ENCODE assay signal across 1 cellular context in the genomic region with DNA sequence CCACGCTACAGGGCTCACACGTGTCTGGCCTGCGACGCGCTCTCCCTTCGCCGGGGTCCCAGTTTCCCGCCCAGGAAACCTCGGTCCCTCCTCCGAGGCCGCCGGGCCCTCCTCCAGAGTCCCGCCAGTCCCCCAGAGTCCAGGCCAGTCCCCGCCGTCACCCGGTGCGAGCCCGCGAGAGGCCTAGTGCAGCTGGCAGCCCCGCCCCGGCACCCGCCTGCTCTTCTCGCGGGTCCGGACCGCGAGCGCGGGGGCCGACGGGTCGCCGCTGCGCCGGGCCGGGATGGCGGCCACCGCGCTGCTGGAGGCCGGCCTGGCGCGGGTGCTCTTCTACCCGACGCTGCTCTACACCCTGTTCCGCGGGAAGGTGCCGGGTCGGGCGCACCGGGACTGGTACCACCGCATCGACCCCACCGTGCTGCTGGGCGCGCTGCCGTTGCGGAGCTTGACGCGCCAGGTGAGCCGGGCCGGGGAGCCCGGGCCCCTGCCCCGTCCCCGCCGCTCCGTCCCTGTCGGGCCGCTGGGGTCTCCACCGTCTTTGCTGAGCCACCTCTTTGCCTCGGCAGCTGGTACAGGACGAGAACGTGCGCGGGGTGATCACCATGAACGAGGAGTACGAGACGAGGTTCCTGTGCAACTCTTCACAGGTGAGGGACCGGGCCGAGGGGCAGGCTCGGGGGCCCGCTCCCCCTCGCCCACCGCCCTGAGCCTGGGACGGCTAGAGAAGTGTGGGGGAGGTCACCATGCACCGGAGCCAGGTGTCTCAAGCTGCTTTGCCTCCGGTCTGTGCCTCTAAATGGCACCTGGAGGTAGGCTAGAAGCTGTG.
TF ChIP-seq lines count a peak whose summit lies in the region.

A gene with protein sequence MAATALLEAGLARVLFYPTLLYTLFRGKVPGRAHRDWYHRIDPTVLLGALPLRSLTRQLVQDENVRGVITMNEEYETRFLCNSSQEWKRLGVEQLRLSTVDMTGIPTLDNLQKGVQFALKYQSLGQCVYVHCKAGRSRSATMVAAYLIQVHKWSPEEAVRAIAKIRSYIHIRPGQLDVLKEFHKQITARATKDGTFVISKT (plus strand): TSS at position 260 of the 826 bp plus-strand sequence. CDS start 24 bp downstream, at position 284.

TF ChIP-seq in WTC11, 78 proteins besides CTCF, POLR2A, EP300 and RAD21 (continued from another document and continues in another):
- TF ChIP-seq, protein P1, sequence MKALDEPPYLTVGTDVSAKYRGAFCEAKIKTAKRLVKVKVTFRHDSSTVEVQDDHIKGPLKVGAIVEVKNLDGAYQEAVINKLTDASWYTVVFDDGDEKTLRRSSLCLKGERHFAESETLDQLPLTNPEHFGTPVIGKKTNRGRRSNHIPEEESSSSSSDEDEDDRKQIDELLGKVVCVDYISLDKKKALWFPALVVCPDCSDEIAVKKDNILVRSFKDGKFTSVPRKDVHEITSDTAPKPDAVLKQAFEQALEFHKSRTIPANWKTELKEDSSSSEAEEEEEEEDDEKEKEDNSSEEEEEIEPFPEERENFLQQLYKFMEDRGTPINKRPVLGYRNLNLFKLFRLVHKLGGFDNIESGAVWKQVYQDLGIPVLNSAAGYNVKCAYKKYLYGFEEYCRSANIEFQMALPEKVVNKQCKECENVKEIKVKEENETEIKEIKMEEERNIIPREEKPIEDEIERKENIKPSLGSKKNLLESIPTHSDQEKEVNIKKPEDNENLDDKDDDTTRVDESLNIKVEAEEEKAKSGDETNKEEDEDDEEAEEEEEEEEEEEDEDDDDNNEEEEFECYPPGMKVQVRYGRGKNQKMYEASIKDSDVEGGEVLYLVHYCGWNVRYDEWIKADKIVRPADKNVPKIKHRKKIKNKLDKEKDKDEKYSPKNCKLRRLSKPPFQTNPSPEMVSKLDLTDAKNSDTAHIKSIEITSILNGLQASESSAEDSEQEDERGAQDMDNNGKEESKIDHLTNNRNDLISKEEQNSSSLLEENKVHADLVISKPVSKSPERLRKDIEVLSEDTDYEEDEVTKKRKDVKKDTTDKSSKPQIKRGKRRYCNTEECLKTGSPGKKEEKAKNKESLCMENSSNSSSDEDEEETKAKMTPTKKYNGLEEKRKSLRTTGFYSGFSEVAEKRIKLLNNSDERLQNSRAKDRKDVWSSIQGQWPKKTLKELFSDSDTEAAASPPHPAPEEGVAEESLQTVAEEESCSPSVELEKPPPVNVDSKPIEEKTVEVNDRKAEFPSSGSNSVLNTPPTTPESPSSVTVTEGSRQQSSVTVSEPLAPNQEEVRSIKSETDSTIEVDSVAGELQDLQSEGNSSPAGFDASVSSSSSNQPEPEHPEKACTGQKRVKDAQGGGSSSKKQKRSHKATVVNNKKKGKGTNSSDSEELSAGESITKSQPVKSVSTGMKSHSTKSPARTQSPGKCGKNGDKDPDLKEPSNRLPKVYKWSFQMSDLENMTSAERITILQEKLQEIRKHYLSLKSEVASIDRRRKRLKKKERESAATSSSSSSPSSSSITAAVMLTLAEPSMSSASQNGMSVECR (CRISPR knock-in tag; IDR thresholded peaks at IDR 0.05; ENCODE audit: borderline replicate concordance), result peak; percentile 10; the same call in 1 of the 2 replicates
- TF ChIP-seq FOXP1 (CRISPR knock-in tag; IDR thresholded peaks at IDR 0.05; ENCODE audit: borderline replicate concordance), result peak; percentile 70; the same call in 1 of the 2 replicates
- no peak for TF ChIP-seq PRRX2 (CRISPR knock-in tag; IDR thresholded peaks at IDR 0.05)
- no peak for TF ChIP-seq ZNF138 (CRISPR knock-in tag; conservative IDR thresholded peaks at IDR 0.05)
- TF ChIP-seq MYBL2 (CRISPR knock-in tag; IDR thresholded peaks at IDR 0.05), result no peak; the same call in 1 of the 2 replicates
- TF ChIP-seq, protein P2, sequence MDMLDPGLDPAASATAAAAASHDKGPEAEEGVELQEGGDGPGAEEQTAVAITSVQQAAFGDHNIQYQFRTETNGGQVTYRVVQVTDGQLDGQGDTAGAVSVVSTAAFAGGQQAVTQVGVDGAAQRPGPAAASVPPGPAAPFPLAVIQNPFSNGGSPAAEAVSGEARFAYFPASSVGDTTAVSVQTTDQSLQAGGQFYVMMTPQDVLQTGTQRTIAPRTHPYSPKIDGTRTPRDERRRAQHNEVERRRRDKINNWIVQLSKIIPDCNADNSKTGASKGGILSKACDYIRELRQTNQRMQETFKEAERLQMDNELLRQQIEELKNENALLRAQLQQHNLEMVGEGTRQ (CRISPR knock-in tag; IDR thresholded peaks at IDR 0.05), result peak; percentile 20
- TF ChIP-seq, protein P3, sequence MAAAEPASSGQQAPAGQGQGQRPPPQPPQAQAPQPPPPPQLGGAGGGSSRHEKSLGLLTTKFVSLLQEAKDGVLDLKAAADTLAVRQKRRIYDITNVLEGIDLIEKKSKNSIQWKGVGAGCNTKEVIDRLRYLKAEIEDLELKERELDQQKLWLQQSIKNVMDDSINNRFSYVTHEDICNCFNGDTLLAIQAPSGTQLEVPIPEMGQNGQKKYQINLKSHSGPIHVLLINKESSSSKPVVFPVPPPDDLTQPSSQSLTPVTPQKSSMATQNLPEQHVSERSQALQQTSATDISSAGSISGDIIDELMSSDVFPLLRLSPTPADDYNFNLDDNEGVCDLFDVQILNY (CRISPR knock-in tag; IDR thresholded peaks at IDR 0.05), result peak; percentile 60
- TF ChIP-seq, protein P4, sequence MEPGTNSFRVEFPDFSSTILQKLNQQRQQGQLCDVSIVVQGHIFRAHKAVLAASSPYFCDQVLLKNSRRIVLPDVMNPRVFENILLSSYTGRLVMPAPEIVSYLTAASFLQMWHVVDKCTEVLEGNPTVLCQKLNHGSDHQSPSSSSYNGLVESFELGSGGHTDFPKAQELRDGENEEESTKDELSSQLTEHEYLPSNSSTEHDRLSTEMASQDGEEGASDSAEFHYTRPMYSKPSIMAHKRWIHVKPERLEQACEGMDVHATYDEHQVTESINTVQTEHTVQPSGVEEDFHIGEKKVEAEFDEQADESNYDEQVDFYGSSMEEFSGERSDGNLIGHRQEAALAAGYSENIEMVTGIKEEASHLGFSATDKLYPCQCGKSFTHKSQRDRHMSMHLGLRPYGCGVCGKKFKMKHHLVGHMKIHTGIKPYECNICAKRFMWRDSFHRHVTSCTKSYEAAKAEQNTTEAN (CRISPR knock-in tag; IDR thresholded peaks at IDR 0.05), result no peak
- no peak for TF ChIP-seq HMGA2 (CRISPR knock-in tag; IDR thresholded peaks at IDR 0.05)
- no peak for TF ChIP-seq ZNF121 (CRISPR knock-in tag; IDR thresholded peaks at IDR 0.05)
- TF ChIP-seq, protein P5, sequence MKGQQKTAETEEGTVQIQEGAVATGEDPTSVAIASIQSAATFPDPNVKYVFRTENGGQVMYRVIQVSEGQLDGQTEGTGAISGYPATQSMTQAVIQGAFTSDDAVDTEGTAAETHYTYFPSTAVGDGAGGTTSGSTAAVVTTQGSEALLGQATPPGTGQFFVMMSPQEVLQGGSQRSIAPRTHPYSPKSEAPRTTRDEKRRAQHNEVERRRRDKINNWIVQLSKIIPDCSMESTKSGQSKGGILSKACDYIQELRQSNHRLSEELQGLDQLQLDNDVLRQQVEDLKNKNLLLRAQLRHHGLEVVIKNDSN (CRISPR knock-in tag; IDR thresholded peaks at IDR 0.05), result peak; percentile 26; the same call in 1 of the 2 replicates
- no peak for TF ChIP-seq IRF2 (CRISPR knock-in tag; IDR thresholded peaks at IDR 0.05; ENCODE audit: borderline replicate concordance, low read depth)
- TF ChIP-seq, protein P6, sequence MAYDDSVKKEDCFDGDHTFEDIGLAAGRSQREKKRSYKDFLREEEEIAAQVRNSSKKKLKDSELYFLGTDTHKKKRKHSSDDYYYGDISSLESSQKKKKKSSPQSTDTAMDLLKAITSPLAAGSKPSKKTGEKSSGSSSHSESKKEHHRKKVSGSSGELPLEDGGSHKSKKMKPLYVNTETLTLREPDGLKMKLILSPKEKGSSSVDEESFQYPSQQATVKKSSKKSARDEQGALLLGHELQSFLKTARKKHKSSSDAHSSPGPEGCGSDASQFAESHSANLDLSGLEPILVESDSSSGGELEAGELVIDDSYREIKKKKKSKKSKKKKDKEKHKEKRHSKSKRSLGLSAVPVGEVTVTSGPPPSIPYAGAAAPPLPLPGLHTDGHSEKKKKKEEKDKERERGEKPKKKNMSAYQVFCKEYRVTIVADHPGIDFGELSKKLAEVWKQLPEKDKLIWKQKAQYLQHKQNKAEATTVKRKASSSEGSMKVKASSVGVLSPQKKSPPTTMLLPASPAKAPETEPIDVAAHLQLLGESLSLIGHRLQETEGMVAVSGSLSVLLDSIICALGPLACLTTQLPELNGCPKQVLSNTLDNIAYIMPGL (CRISPR knock-in tag; IDR thresholded peaks at IDR 0.05), result 0 out of 2 replicates have a peak, but pooled peaks have one; percentile 14
- TF ChIP-seq ZNF423 (CRISPR knock-in tag; IDR thresholded peaks at IDR 0.05), result no peak; the same call in 1 of the 2 replicates
- peak; percentile 45; the same call in 1 of the 2 replicates for TF ChIP-seq ETV6 (CRISPR knock-in tag; IDR thresholded peaks at IDR 0.05)
- TF ChIP-seq, protein P7, sequence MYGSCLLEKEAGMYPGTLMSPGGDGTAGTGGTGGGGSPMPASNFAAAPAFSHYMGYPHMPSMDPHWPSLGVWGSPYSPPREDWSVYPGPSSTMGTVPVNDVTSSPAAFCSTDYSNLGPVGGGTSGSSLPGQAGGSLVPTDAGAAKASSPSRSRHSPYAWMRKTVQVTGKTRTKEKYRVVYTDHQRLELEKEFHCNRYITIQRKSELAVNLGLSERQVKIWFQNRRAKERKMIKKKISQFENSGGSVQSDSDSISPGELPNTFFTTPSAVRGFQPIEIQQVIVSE (CRISPR knock-in tag; IDR thresholded peaks at IDR 0.05; ENCODE audit: borderline replicate concordance), result no peak
- TF ChIP-seq GTF2I (CRISPR knock-in tag; conservative IDR thresholded peaks at IDR 0.05), result no peak
- no peak for TF ChIP-seq NFATC4 (CRISPR knock-in tag; IDR thresholded peaks at IDR 0.05)
- no peak for TF ChIP-seq MXD4 (CRISPR knock-in tag; IDR thresholded peaks at IDR 0.05; ENCODE audit: borderline replicate concordance)
- TF ChIP-seq, protein P8, sequence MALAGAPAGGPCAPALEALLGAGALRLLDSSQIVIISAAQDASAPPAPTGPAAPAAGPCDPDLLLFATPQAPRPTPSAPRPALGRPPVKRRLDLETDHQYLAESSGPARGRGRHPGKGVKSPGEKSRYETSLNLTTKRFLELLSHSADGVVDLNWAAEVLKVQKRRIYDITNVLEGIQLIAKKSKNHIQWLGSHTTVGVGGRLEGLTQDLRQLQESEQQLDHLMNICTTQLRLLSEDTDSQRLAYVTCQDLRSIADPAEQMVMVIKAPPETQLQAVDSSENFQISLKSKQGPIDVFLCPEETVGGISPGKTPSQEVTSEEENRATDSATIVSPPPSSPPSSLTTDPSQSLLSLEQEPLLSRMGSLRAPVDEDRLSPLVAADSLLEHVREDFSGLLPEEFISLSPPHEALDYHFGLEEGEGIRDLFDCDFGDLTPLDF (CRISPR knock-in tag; IDR thresholded peaks at IDR 0.05), result 0 out of 2 replicates have a peak, but pooled peaks have one; percentile 38
- TF ChIP-seq, protein P9, sequence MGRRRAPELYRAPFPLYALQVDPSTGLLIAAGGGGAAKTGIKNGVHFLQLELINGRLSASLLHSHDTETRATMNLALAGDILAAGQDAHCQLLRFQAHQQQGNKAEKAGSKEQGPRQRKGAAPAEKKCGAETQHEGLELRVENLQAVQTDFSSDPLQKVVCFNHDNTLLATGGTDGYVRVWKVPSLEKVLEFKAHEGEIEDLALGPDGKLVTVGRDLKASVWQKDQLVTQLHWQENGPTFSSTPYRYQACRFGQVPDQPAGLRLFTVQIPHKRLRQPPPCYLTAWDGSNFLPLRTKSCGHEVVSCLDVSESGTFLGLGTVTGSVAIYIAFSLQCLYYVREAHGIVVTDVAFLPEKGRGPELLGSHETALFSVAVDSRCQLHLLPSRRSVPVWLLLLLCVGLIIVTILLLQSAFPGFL (CRISPR knock-in tag; IDR thresholded peaks at IDR 0.05; ENCODE audit: borderline replicate concordance), result no peak
- TF ChIP-seq, protein P10, sequence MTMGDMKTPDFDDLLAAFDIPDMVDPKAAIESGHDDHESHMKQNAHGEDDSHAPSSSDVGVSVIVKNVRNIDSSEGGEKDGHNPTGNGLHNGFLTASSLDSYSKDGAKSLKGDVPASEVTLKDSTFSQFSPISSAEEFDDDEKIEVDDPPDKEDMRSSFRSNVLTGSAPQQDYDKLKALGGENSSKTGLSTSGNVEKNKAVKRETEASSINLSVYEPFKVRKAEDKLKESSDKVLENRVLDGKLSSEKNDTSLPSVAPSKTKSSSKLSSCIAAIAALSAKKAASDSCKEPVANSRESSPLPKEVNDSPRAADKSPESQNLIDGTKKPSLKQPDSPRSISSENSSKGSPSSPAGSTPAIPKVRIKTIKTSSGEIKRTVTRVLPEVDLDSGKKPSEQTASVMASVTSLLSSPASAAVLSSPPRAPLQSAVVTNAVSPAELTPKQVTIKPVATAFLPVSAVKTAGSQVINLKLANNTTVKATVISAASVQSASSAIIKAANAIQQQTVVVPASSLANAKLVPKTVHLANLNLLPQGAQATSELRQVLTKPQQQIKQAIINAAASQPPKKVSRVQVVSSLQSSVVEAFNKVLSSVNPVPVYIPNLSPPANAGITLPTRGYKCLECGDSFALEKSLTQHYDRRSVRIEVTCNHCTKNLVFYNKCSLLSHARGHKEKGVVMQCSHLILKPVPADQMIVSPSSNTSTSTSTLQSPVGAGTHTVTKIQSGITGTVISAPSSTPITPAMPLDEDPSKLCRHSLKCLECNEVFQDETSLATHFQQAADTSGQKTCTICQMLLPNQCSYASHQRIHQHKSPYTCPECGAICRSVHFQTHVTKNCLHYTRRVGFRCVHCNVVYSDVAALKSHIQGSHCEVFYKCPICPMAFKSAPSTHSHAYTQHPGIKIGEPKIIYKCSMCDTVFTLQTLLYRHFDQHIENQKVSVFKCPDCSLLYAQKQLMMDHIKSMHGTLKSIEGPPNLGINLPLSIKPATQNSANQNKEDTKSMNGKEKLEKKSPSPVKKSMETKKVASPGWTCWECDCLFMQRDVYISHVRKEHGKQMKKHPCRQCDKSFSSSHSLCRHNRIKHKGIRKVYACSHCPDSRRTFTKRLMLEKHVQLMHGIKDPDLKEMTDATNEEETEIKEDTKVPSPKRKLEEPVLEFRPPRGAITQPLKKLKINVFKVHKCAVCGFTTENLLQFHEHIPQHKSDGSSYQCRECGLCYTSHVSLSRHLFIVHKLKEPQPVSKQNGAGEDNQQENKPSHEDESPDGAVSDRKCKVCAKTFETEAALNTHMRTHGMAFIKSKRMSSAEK (CRISPR knock-in tag; IDR thresholded peaks at IDR 0.05; ENCODE audit: borderline replicate concordance), result peak; percentile 87; the same call in 1 of the 2 replicates
- 0 out of 2 replicates have a peak, but pooled peaks have one; percentile 36 for TF ChIP-seq ZNF416 (CRISPR knock-in tag; IDR thresholded peaks at IDR 0.05)
- no peak for TF ChIP-seq FOXK1 (CRISPR knock-in tag; IDR thresholded peaks at IDR 0.05)
- TF ChIP-seq CREM (CRISPR knock-in tag; IDR thresholded peaks at IDR 0.05), result peak; percentile 61; the same call in 1 of the 2 replicates
- 0 out of 2 replicates have a peak, but pooled peaks have one; percentile 18 for TF ChIP-seq SP1 (CRISPR knock-in tag; conservative IDR thresholded peaks at IDR 0.05)
- no peak; the same call in 1 of the 2 replicates for TF ChIP-seq CREB1 (CRISPR knock-in tag; IDR thresholded peaks at IDR 0.05)
- TF ChIP-seq ZNF263 (CRISPR knock-in tag; IDR thresholded peaks at IDR 0.05; ENCODE audit: low read depth), result peak; percentile 36; the same call in 1 of the 2 replicates
